8 cellular contexts compared by ENCODE assay signal in the genomic region with DNA sequence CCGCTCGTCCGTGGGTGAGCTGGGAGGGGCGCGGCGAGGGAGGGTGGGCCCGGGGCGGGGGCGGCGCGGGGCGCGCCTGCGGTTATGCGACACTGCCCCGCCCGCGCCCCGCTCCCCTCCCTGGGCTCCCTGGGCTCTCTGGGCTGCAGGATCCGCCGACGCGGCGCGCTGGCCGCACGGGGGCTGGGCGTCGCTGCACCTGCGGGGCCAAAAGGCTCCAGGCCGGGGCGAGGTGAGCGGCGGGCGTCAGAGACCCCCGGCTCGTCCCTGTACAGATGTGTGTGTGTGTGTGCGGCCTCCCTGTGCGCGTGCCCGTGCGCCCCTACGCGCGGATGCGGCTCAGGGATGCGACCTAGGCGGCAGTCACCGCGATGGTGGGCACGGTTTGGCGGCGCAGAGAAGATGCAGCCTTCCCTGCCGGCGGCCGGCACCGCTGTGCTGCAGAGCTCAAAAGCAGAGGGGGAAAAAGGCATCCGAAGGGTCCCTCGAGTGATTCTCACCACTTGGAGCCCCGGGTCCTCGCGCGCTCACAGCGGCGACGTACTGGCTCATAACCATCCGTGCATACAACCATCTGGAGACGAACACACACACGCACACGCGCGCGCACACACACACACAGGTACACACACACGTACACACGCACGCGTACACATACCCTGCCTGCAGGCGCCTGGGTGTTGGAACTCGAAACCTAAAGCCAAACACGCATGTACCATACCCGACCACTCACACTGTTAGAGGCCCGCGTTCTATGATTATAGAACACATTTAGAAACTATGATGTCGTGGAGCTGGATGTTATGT. TPM values are rescaled to one million over a fixed set of nuclear protein-coding genes. Genes with fewer than 3 reads are reported as not detected.
DNase-seq lines count a peak whose midpoint lies in the region; TF ChIP-seq lines count a peak whose summit lies in the region.

No MANE protein-coding gene starts in this region.

- intact Hi-C loops in OCI-LY7 (cut with micrococcal nuclease; ENCODE audit: unreplicated experiment) = no loop called here

- CTCF ChIA-PET in OCI-LY7 (lab: Charles Lee; ENCODE audit: unreplicated experiment) = no interaction called here

- H3K27me3 ChIP-seq in parathyroid adenoma (ENCODE audit: control insufficient read depth, insufficient read depth, low read length) = no peaks in the 10 kb centered on the region

- H3K4me3 ChIP-seq in GM08714 (ENCODE audit: low read length) (peak overlapping the region; percentile 40; the same call in 1 of the 2 replicates), epithelial cell of esophagus (ENCODE audit: low read length) (peak overlapping the region; percentile 19), parathyroid adenoma (ENCODE audit: low read depth, low read length) (peak overlapping the region; percentile 11), OCI-LY7 (ENCODE audit: low read depth, low read length, poor library complexity, severe bottlenecking) (no peak overlapping the region)

- H2AFZ ChIP-seq in parathyroid adenoma = peak overlapping the region; percentile 2
- H2AFZ ChIP-seq in OCI-LY7 (ENCODE audit: low read length) = no peak overlapping the region

- no peaks in the 10 kb centered on the region for H3K9me3 ChIP-seq in parathyroid adenoma (ENCODE audit: control insufficient read depth, low read length)
- no peaks in the 10 kb centered on the region for H3K9me3 ChIP-seq in OCI-LY7 (ENCODE audit: low read length)

- POLR2A ChIA-PET in OCI-LY7 (lab: Charles Lee) = interaction anchor here (0.5 kb wide), 1 partner anchor 328 kb away, joined by 3 read pairs; no protein-coding TSS in a partner anchor

- DNase-seq in NCI-H748 treated with DMSO at 0.1 percent for 48 hours (lab: John Stamatoyannopoulos, UW) (peak; percentile 70), epithelial cell of esophagus (ENCODE audit: low read depth) (no peak), OCI-LY7 (ENCODE audit: low spot score) (no peak), SHP77 treated with DMSO at 0.1 percent for 48 hours (lab: John Stamatoyannopoulos, UW) (no peak), cortex of kidney (lab: John Stamatoyannopoulos, UW) (no peak)
- no peak for DNase-seq in stimulated activated naive CD4-positive, alpha-beta T cell (lab: John Stamatoyannopoulos, UW)

- H4K20me1 ChIP-seq in OCI-LY7 (ENCODE audit: insufficient read depth, low read length) = no peaks in the 10 kb centered on the region

- no peak overlapping the region for H3K9ac ChIP-seq in parathyroid adenoma

- no TSS peak for BruUV-seq in OCI-LY7 (replicated peaks; lab: Mats Ljungman, UMichigan)

- no peak overlapping the region for H3K27ac ChIP-seq in parathyroid adenoma
- no peak overlapping the region for H3K27ac ChIP-seq in OCI-LY7 (ENCODE audit: low read depth, low read length, poor library complexity, severe bottlenecking)

- TF ChIP-seq CTCF in epithelial cell of esophagus (IDR thresholded peaks at IDR 0.05; ENCODE audit: insufficient read depth, low read depth, low read length, missing control alignments) (no peak), parathyroid adenoma (IDR thresholded peaks at IDR 0.05) (no peak), OCI-LY7 (conservative IDR thresholded peaks at IDR 0.05; ENCODE audit: low read length) (no peak)

- H3K79me2 ChIP-seq in parathyroid adenoma = no peaks in the 10 kb centered on the region
- no peaks in the 10 kb centered on the region for H3K79me2 ChIP-seq in OCI-LY7 (ENCODE audit: insufficient read depth, low read depth, low read length)

- no peaks in the 10 kb centered on the region for H3K9me2 ChIP-seq in OCI-LY7 (ENCODE audit: insufficient read depth, low read length)

- H3K4me2 ChIP-seq in parathyroid adenoma (ENCODE audit: low read length) = peak overlapping the region; percentile 31
- no peak overlapping the region for H3K4me2 ChIP-seq in OCI-LY7 (ENCODE audit: low read length)

- H3K4me1 ChIP-seq in parathyroid adenoma (no peaks in the 10 kb centered on the region), OCI-LY7 (ENCODE audit: insufficient read depth, low read length, poor library complexity, severe bottlenecking) (no peaks in the 10 kb centered on the region)

- H3K36me3 ChIP-seq in parathyroid adenoma (ENCODE audit: control insufficient read depth, insufficient read depth, low read length) = no peaks in the 10 kb centered on the region
- H3K36me3 ChIP-seq in OCI-LY7 (ENCODE audit: insufficient read depth, low read length) = no peaks in the 10 kb centered on the region

RNA-seq across cellular contexts. Expression of gene ATP8A2, which starts 0.7 kb away (rescaled TPM):
- 0.05 TPM in 1 of 2 replicates, not detected in the other for total RNA-seq in OCI-LY7 (2014; rRNA removed; shearing (Covaris generic))
- 0.15 TPM in 1 of 2 replicates, not detected in the other for total RNA-seq in OCI-LY7 (2022)
